ENCODE assay signal across 22 cellular contexts in the genomic region with DNA sequence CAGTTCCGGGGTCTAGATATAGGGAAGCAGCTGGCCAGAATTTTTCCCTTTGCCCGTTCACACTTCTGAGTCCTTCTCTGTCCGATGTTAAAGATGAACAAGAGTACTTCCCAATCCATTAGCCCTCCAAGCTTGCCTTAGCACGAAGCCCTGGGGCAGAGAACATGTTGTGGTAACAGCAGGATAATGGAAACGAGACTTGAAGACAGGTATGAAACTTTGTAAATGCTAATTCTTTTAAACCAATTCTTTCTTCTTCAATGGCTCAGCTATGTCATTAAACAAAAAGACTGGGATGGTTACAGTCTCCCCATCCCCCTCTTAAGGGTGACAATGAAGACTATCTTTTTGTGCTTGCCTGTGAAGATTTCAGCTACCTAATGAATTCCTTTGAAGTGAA.
"Had no signal": no experiment of that assay in that cellular context is flagged by ENCODE, and none has a peak within 500 bp of the region (broad histone marks: within the 10 kb centered on the region; RNA-seq: fewer than 3 reads in every experiment).

No MANE protein-coding gene starts in this region.

- H3K4me3 ChIP-seq: colonic mucosa, dorsolateral prefrontal cortex, gastroesophageal sphincter, heart left ventricle, lower lobe of right lung, right lobe of liver, skin epidermis, thyroid gland, upper lobe of right lung had no signal

- H3K27me3 Mint-ChIP-seq: activated naive CD8-positive, alpha-beta T cell treated with anti-CD3 and anti-CD28 coated beads for 36 hours; stimulated activated naive CD8-positive, alpha-beta T cell treated with anti-CD3 and anti-CD28 coated beads, Interleukin-15, Interleukin-2, amounts not matched to agents 100 ng/mL and 50 ng/mL, for 24 hours had no signal

- H3K36me3 ChIP-seq: colonic mucosa, gastroesophageal sphincter, heart left ventricle, lower lobe of right lung, right lobe of liver, thyroid gland, upper lobe of right lung had no signal

- H3K27ac ChIP-seq: colonic mucosa, dorsolateral prefrontal cortex, epithelial cell of prostate, gastroesophageal sphincter, heart left ventricle, lower lobe of right lung, right lobe of liver, skin epidermis, thyroid gland, upper lobe of right lung had no signal

- H3K9me3 ChIP-seq: colonic mucosa, gastroesophageal sphincter, lower lobe of right lung, right lobe of liver, thyroid gland, upper lobe of right lung had no signal

- H3K36me3 Mint-ChIP-seq: activated naive CD8-positive, alpha-beta T cell treated with anti-CD3 and anti-CD28 coated beads for 36 hours; naive thymus-derived CD4-positive, alpha-beta T cell had no signal

- DNase-seq: activated CD8-positive, alpha-beta memory T cell treated with anti-CD3 and anti-CD28 coated beads for 24 hours; activated naive CD4-positive, alpha-beta T cell treated with Interleukin-2 at 50 U/mL for 16 hours; activated naive CD8-positive, alpha-beta T cell treated with anti-CD3 and anti-CD28 coated beads for 36 hours; activated T-cell treated with anti-CD3 and anti-CD28 coated beads, Interleukin-2, amount 50 U/mL, for 48 hours; amniotic stem cell; colonic mucosa; dorsolateral prefrontal cortex; heart left ventricle; left colon; lower lobe of right lung; naive thymus-derived CD4-positive, alpha-beta T cell; posterior cingulate gyrus; right lobe of liver; stimulated activated CD4-positive, alpha-beta T cell treated with anti-CD3 and anti-CD28 coated beads, Interleukin-1b, Interleukin-23, amount 100 ng/mL, for 48 hours; substantia nigra; thyroid gland; upper lobe of right lung had no signal

- H3K4me1 Mint-ChIP-seq: activated naive CD8-positive, alpha-beta T cell treated with anti-CD3 and anti-CD28 coated beads for 36 hours; neural crest cell had no signal

- H3K9me3 Mint-ChIP-seq: activated naive CD8-positive, alpha-beta T cell treated with anti-CD3 and anti-CD28 coated beads for 36 hours; naive thymus-derived CD4-positive, alpha-beta T cell; neural crest cell; stimulated activated naive CD8-positive, alpha-beta T cell treated with anti-CD3 and anti-CD28 coated beads, Interleukin-15, Interleukin-2, amounts not matched to agents 100 ng/mL and 50 ng/mL, for 24 hours had no signal

- H3K4me1 ChIP-seq: colonic mucosa, gastroesophageal sphincter, heart left ventricle, lower lobe of right lung, right lobe of liver, thyroid gland, upper lobe of right lung had no signal

- H3K4me3 Mint-ChIP-seq: activated naive CD8-positive, alpha-beta T cell treated with anti-CD3 and anti-CD28 coated beads for 36 hours; naive thymus-derived CD4-positive, alpha-beta T cell; neural crest cell; stimulated activated naive CD8-positive, alpha-beta T cell treated with anti-CD3 and anti-CD28 coated beads, Interleukin-15, Interleukin-2, amounts not matched to agents 100 ng/mL and 50 ng/mL, for 24 hours had no signal

- ATAC-seq: gastroesophageal sphincter; heart left ventricle; left colon; lower lobe of right lung; naive thymus-derived CD4-positive, alpha-beta T cell; right lobe of liver; upper lobe of right lung had no signal

- H3K27ac Mint-ChIP-seq: activated naive CD8-positive, alpha-beta T cell treated with anti-CD3 and anti-CD28 coated beads for 36 hours; naive thymus-derived CD4-positive, alpha-beta T cell; stimulated activated naive CD8-positive, alpha-beta T cell treated with anti-CD3 and anti-CD28 coated beads, Interleukin-15, Interleukin-2, amounts not matched to agents 100 ng/mL and 50 ng/mL, for 24 hours had no signal

- H3K27me3 ChIP-seq: colonic mucosa, gastroesophageal sphincter, right lobe of liver, thyroid gland, upper lobe of right lung had no signal
